ENCODE assay signal across 11 cellular contexts in genomic region chr4:3226467-3226866, GRCh38. TPM values are rescaled to one million over a fixed set of nuclear protein-coding genes. Genes with fewer than 3 reads are reported as not detected.
A peak's percentile ranks its signal among the peaks of the same experiment; 100 is the strongest.
DNase-seq lines count a peak whose midpoint lies in the region; ATAC-seq, FAIRE-seq and TF ChIP-seq lines count a peak whose summit lies in the region.
"Had no signal": no experiment of that assay in that cellular context is flagged by ENCODE, and none has a peak within 500 bp of the region (broad histone marks: within the 10 kb centered on the region; RNA-seq: fewer than 3 reads in every experiment).

No MANE protein-coding gene starts in this region.

- H3K4me1 ChIP-seq in HepG2 (ENCODE audit: insufficient read depth, low read length) = peaks cover 9% of the 10 kb centered on the region; the same call in 1 of the 2 replicates

- POLR2A ChIA-PET in HepG2 (lab: Yijun Ruan, JAX) = no interaction called here

- H3K4me1 Mint-ChIP-seq in chondrocyte (ENCODE audit: low read depth) = no peaks in the 10 kb centered on the region
- peaks cover 11% of the 10 kb centered on the region for H3K4me1 Mint-ChIP-seq in stimulated activated effector memory CD8-positive, alpha-beta T cell treated with anti-CD3 and anti-CD28 coated beads, Interleukin-12 subunit alpha, Interleukin-12 subunit beta, amount 100 ng/mL, for 72 hours
- H3K4me1 Mint-ChIP-seq: stimulated activated naive CD8-positive, alpha-beta T cell treated with anti-CD3 and anti-CD28 coated beads, Interleukin-15, amount 100 ng/mL, for 72 hours had no signal

- no peak for TF ChIP-seq POLR2A in HepG2 (IDR thresholded peaks at IDR 0.05; ENCODE audit: insufficient read depth in 1 of 2, low read depth in 2 of 2, low read length in 2 of 2)

- intact Hi-C loops in HepG2 (cut with micrococcal nuclease; ENCODE audit: unreplicated experiment) = no loop called here

- H3K9me3 Mint-ChIP-seq in chondrocyte (ENCODE audit: low read depth) = no peaks in the 10 kb centered on the region
- no peaks in the 10 kb centered on the region for H3K9me3 Mint-ChIP-seq in stimulated activated effector memory CD8-positive, alpha-beta T cell treated with anti-CD3 and anti-CD28 coated beads, Interleukin-12 subunit alpha, Interleukin-12 subunit beta, amount 100 ng/mL, for 72 hours
- H3K9me3 Mint-ChIP-seq: CD8-positive, alpha-beta memory T cell; stimulated activated naive CD8-positive, alpha-beta T cell treated with anti-CD3 and anti-CD28 coated beads, Interleukin-15, amount 100 ng/mL, for 72 hours had no signal

- peaks cover 38% of the 10 kb centered on the region for H3K36me3 Mint-ChIP-seq in chondrocyte (ENCODE audit: low read depth)
- peaks cover 83% of the 10 kb centered on the region for H3K36me3 Mint-ChIP-seq in stimulated activated effector memory CD8-positive, alpha-beta T cell treated with anti-CD3 and anti-CD28 coated beads, Interleukin-12 subunit alpha, Interleukin-12 subunit beta, amount 100 ng/mL, for 72 hours

- no peak overlapping the region for H3K4me2 ChIP-seq in HepG2 (ENCODE audit: low read depth, low read length)

- H3K4me3 Mint-ChIP-seq in chondrocyte (ENCODE audit: unreplicated experiment) = no peak overlapping the region
- no peak overlapping the region for H3K4me3 Mint-ChIP-seq in stimulated activated effector memory CD8-positive, alpha-beta T cell treated with anti-CD3 and anti-CD28 coated beads, Interleukin-12 subunit alpha, Interleukin-12 subunit beta, amount 100 ng/mL, for 72 hours
- H3K4me3 Mint-ChIP-seq: CD8-positive, alpha-beta memory T cell; stimulated activated naive CD8-positive, alpha-beta T cell treated with anti-CD3 and anti-CD28 coated beads, Interleukin-15, amount 100 ng/mL, for 72 hours had no signal

- H2AFZ ChIP-seq in HepG2 (ENCODE audit: low read length) = no peak overlapping the region

- no TSS peak for BruUV-seq in HepG2 (replicated peaks; lab: Mats Ljungman, UMichigan)

- in situ Hi-C loops in HepG2 (cut with HindIII; ENCODE audit: extremely low pct_ligation_motif_present, low pct_unique_long_range_greater_than_20kb) = no loop called here

- no peak overlapping the region for H3K27ac Mint-ChIP-seq in chondrocyte (ENCODE audit: unreplicated experiment)
- H3K27ac Mint-ChIP-seq in stimulated activated effector memory CD8-positive, alpha-beta T cell treated with anti-CD3 and anti-CD28 coated beads, Interleukin-12 subunit alpha, Interleukin-12 subunit beta, amount 100 ng/mL, for 72 hours = peak overlapping the region; percentile 67

- H3K9ac ChIP-seq in HepG2 (ENCODE audit: insufficient read depth, low read depth, low read length) = no peak overlapping the region

- CTCF ChIA-PET in HepG2 (lab: Yijun Ruan, JAX; ENCODE audit: low intra/inter-chr PET ratio, low total read pairs) = no interaction called here

- no peak overlapping the region for H3K4me3 ChIP-seq in HepG2 (replicated peaks in 1 of 3; ENCODE audit: insufficient read depth in 1 of 3, low read depth in 2 of 3, low read length in 3 of 3)

- peaks cover 32 to 89% of the 10 kb centered on the region in 2 experiments for H3K36me3 ChIP-seq in HepG2 (replicated peaks in 1 of 2; ENCODE audit: control insufficient read depth in 1 of 2, insufficient read depth in 2 of 2, low read length in 2 of 2)

- DNase-seq in NCI-H2029 (lab: John Stamatoyannopoulos, UW) = peak; percentile 58
- DNase-seq in chondrocyte (ENCODE audit: low spot score) = peak; percentile 29
- no peak for DNase-seq in HepG2 (ENCODE audit: low spot score)
- no peak for DNase-seq in stimulated activated effector memory CD8-positive, alpha-beta T cell treated with anti-CD3 and anti-CD28 coated beads, Interleukin-12 subunit alpha, Interleukin-12 subunit beta, amount 100 ng/mL, for 72 hours (ENCODE audit: low spot score in 2 of 2)
- no peak for DNase-seq in NCI-H1436 treated with DMSO at 0.1 percent for 48 hours (lab: John Stamatoyannopoulos, UW)
- no peak for DNase-seq in NCI-H524 treated with DMSO at 0.1 percent for 48 hours (lab: John Stamatoyannopoulos, UW)
- DNase-seq: activated CD8-positive, alpha-beta memory T cell treated with anti-CD3 and anti-CD28 coated beads, Interleukin-2, amount 50 U/mL, for 4 hours; effector memory CD4-positive, alpha-beta T cell; stimulated activated naive CD8-positive, alpha-beta T cell treated with anti-CD3 and anti-CD28 coated beads, Interleukin-15, amount 100 ng/mL, for 72 hours had no signal

- TF ChIP-seq CTCF in chondrocyte (IDR thresholded peaks at IDR 0.05) = no peak
- no peak for TF ChIP-seq CTCF in HepG2 (CRISPR knock-in tag; IDR thresholded peaks at IDR 0.05)

- TF ChIP-seq EP300 in HepG2 (IDR thresholded peaks at IDR 0.05; ENCODE audit: low read depth in 2 of 2, low read length in 2 of 2) (no peak), HepG2 (CRISPR knock-in tag; IDR thresholded peaks at IDR 0.05; ENCODE audit: borderline replicate concordance) (no peak)

- WGBS in HepG2 (ENCODE audit: low lambda C conversion rate) = 86% methylated on average over 9 of the region's 9 CpGs

- ATAC-seq in HepG2 (no peak), GM18873 (IDR thresholded peaks at IDR 0.05; ENCODE audit: low FRiP score, unreplicated experiment) (no peak)
- ATAC-seq in stimulated activated effector memory CD8-positive, alpha-beta T cell treated with anti-CD3 and anti-CD28 coated beads, Interleukin-12 subunit alpha, Interleukin-12 subunit beta, amount 100 ng/mL, for 72 hours = no peak
- ATAC-seq: stimulated activated naive CD8-positive, alpha-beta T cell treated with anti-CD3 and anti-CD28 coated beads, Interleukin-15, amount 100 ng/mL, for 72 hours had no signal

- no peak for TF ChIP-seq RAD21 in HepG2 (CRISPR knock-in tag; IDR thresholded peaks at IDR 0.05)

- no peaks in the 10 kb centered on the region for H4K20me1 ChIP-seq in HepG2 (ENCODE audit: insufficient read depth, low read length)

- H3K79me2 ChIP-seq in HepG2 (ENCODE audit: insufficient read depth, low read length) = no peaks in the 10 kb centered on the region

- H3K27me3 Mint-ChIP-seq in chondrocyte (ENCODE audit: low read depth) = no peaks in the 10 kb centered on the region
- H3K27me3 Mint-ChIP-seq: stimulated activated naive CD8-positive, alpha-beta T cell treated with anti-CD3 and anti-CD28 coated beads, Interleukin-15, amount 100 ng/mL, for 72 hours had no signal

- FAIRE-seq in HepG2 (lab: Jason Lieb, UNC) = no peak

- H3K27ac ChIP-seq in HepG2 (ENCODE audit: extremely low read length, insufficient read depth, low read length) = peak overlapping the region; percentile 35

- H3K27me3 ChIP-seq in HepG2 (ENCODE audit: control insufficient read depth in 1 of 2, insufficient read depth in 2 of 2, low read length in 2 of 2) = no peaks in the 10 kb centered on the region

- H3K9me3 ChIP-seq in HepG2 (ENCODE audit: low read length) = no peaks in the 10 kb centered on the region

TF ChIP-seq in HepG2, 621 proteins besides CTCF, POLR2A, EP300 and RAD21:
- TF ChIP-seq SOX6 (IDR thresholded peaks at IDR 0.05) = no peak
- TF ChIP-seq SOX6 (CRISPR knock-in tag; IDR thresholded peaks at IDR 0.05) = no peak
- no peak for TF ChIP-seq ZNF296 (CRISPR knock-in tag; conservative IDR thresholded peaks at IDR 0.05)
- no peak for TF ChIP-seq HIVEP1 (CRISPR knock-in tag; IDR thresholded peaks at IDR 0.05)
- no peak for TF ChIP-seq ARNT (IDR thresholded peaks at IDR 0.05)
- TF ChIP-seq ZBTB7A (CRISPR knock-in tag; IDR thresholded peaks at IDR 0.05) = no peak
- TF ChIP-seq CERS6 (CRISPR knock-in tag; IDR thresholded peaks at IDR 0.05) = no peak
- no peak for TF ChIP-seq RFX5 (IDR thresholded peaks at IDR 0.05; ENCODE audit: low read depth, low read length)
- TF ChIP-seq ZSCAN29 (CRISPR knock-in tag; conservative IDR thresholded peaks at IDR 0.05) = no peak

RNA-seq across cellular contexts. Expression of gene MSANTD1, which starts 22.5 kb away (rescaled TPM):
- total RNA-seq in chondrocyte = 0.55 to 1.7 TPM (median 0.64 TPM) in 3 replicates
- total RNA-seq in HepG2 (2016; rRNA removed; fragmentation: Illumina TruSeq; extraction: Trizol) = 0.10 and 0.22 TPM in 2 replicates
- 0.09 and 0.20 TPM in 2 replicates for total RNA-seq in HepG2 (2016; cell fraction: cytosol; rRNA removed; fragmentation: Illumina TruSeq; extraction: Trizol; ENCODE audit: low read depth)
- total RNA-seq in HepG2 (2016; cell fraction: insoluble cytoplasmic fraction; rRNA removed; fragmentation: Illumina TruSeq; extraction: Trizol) = 0.19 TPM in 1 of 2 replicates, not detected in the other
- 0.25 TPM in 1 of 2 replicates, not detected in the other for total RNA-seq in HepG2 (2016; cell fraction: membrane; rRNA removed; fragmentation: Illumina TruSeq; extraction: Trizol)
- total RNA-seq in HepG2 (2016; cell fraction: nucleus; rRNA removed; fragmentation: Illumina TruSeq; extraction: Trizol) = 0.59 TPM in 1 of 2 replicates, not detected in the other
- polyA plus RNA-seq in HepG2 (2011; rRNA removed) = 0.39 and 0.40 TPM in 2 replicates
- 0.05 and 0.34 TPM in 2 replicates for polyA plus RNA-seq in HepG2 (2011; cell fraction: cytosol; rRNA removed)
- 2.2 and 3.5 TPM in 2 replicates for polyA plus RNA-seq in HepG2 (2011; cell fraction: nucleus; rRNA removed)
- 0.40 and 0.65 TPM in 2 replicates for polyA plus RNA-seq in HepG2 (2012)
- 0.10 and 0.12 TPM in 2 replicates for polyA plus RNA-seq in HepG2 (2016; cell fraction: cytosol; fragmentation: Illumina TruSeq; extraction: Trizol; ENCODE audit: low read depth)
- 0.16 TPM in 1 of 2 replicates, not detected in the other for polyA plus RNA-seq in HepG2 (2016; cell fraction: insoluble cytoplasmic fraction; fragmentation: Illumina TruSeq; extraction: Trizol; ENCODE audit: low read depth)
- polyA plus RNA-seq in HepG2 (2016; cell fraction: membrane; fragmentation: Illumina TruSeq; extraction: Trizol; ENCODE audit: low read depth) = 0.07 and 0.08 TPM in 2 replicates
- polyA plus RNA-seq in HepG2 (2016; cell fraction: nucleus; fragmentation: Illumina TruSeq; extraction: Trizol; ENCODE audit: insufficient read depth, low read depth) = 0.36 and 0.65 TPM in 2 replicates
- 0.14 and 1.0 TPM in 2 replicates for polyA minus RNA-seq in HepG2 (2011; rRNA and poly(A)+ RNA removed; ENCODE audit: low replicate concordance)
- not detected in 2 replicates for polyA minus RNA-seq in HepG2 (2011; cell fraction: cytosol; rRNA and poly(A)+ RNA removed)
- 1.9 and 2.0 TPM in 2 replicates for polyA minus RNA-seq in HepG2 (2011; cell fraction: nucleus; rRNA and poly(A)+ RNA removed)
- polyA plus RNA-seq: CD8-positive, alpha-beta memory T cell had no signal

Comparison
In these comparisons a context has a peak if more than half of its experiments do, and no peak if none do; other contexts are left out.
1. DNase-seq: peak in NCI-H2029 (single experiment) and chondrocyte (single experiment); none in HepG2 (single experiment), stimulated activated effector memory CD8-positive, alpha-beta T cell treated with anti-CD3 and anti-CD28 coated beads, Interleukin-12 subunit alpha, Interleukin-12 subunit beta, amount 100 ng/mL, for 72 hours (0 of 2), NCI-H1436 treated with DMSO at 0.1 percent for 48 hours (single experiment) and NCI-H524 treated with DMSO at 0.1 percent for 48 hours (single experiment).